ENCODE assay signal across 1 cellular context in the genomic region with DNA sequence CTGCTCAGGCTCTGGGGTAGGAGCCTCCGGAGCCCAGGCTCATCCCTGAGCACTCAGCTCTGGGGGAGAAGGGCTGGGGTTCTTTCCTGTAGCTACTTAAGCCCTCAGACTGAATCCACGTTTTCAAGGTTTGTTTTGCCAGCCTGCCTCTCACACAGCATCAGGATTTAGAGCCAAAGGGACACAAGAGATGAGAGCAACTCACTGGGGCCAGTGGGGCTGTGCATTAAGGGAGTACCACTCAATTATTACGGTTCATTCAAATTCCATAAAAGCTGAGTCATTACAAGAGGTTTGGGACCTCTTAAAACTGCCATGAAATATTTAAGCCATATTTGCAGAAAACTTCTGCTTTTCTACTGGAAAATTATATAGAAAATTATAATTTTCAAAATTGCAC.
A peak's percentile ranks its signal among the peaks of the same experiment; 100 is the strongest.
TF ChIP-seq lines count a peak whose summit lies in the region.

No MANE protein-coding gene starts in this region.

TF ChIP-seq in K562, 482 proteins besides CTCF, POLR2A, EP300 and RAD21:
- no peak for TF ChIP-seq ZNF696 (CRISPR knock-in tag; conservative IDR thresholded peaks at IDR 0.05)
- TF ChIP-seq NFE2 (IDR thresholded peaks at IDR 0.05; ENCODE audit: low read depth), result 0 out of 2 replicates have a peak, but pooled peaks have one; percentile 9
